In genomic region chrX:123906557-123907316, GRCh38 we compare ENCODE assay signal across 14 cellular contexts. TPM values are rescaled to one million over a fixed set of nuclear protein-coding genes. Genes with fewer than 3 reads are reported as not detected.
A peak's percentile ranks its signal among the peaks of the same experiment; 100 is the strongest.
DNase-seq lines count a peak whose midpoint lies in the region; ATAC-seq, FAIRE-seq and TF ChIP-seq lines count a peak whose summit lies in the region.
"Had no signal": no experiment of that assay in that cellular context is flagged by ENCODE, and none has a peak within 500 bp of the region (broad histone marks: within the 10 kb centered on the region; RNA-seq: fewer than 3 reads in every experiment).

No MANE protein-coding gene starts in this region.

- H3K27me3 Mint-ChIP-seq in CD4-positive, alpha-beta T cell, result no peaks in the 10 kb centered on the region
- H3K27me3 Mint-ChIP-seq in naive B cell, result no peaks in the 10 kb centered on the region

- FAIRE-seq in GM19239 (lab: Jason Lieb, UNC) (peak; percentile 60), colon (lab: Jason Lieb, UNC) (peak; percentile 18)

- POLR2A ChIA-PET in CD4-positive, alpha-beta T cell (lab: Charles Lee), result no interaction called here

- CTCF ChIA-PET in CD4-positive, alpha-beta T cell (lab: Charles Lee), result no interaction called here

- peaks cover 27% of the 10 kb centered on the region for H3K4me1 Mint-ChIP-seq in CD4-positive, alpha-beta T cell (ENCODE audit: low read depth)
- H3K4me1 Mint-ChIP-seq in naive B cell, result peaks cover 18 to 31% (median 30%) of the 10 kb centered on the region in 3 donors

- no peak overlapping the region for H3K27ac ChIP-seq in CD4-positive, alpha-beta T cell (ENCODE audit: low read depth, low read length)

- H3K36me3 Mint-ChIP-seq in CD4-positive, alpha-beta T cell (ENCODE audit: low read depth), result peaks cover 59% of the 10 kb centered on the region
- no peaks in the 10 kb centered on the region for H3K36me3 Mint-ChIP-seq in naive B cell

- H3K4me3 Mint-ChIP-seq in CD4-positive, alpha-beta T cell, result no peak overlapping the region
- peak overlapping the region in 4 of 8 donors; percentile 4 to 64 (median 15) for H3K4me3 Mint-ChIP-seq in naive B cell

- no peak for TF ChIP-seq CTCF in CD4-positive, alpha-beta T cell (IDR thresholded peaks at IDR 0.05)

- no peaks in the 10 kb centered on the region for H3K27me3 ChIP-seq in CD4-positive, alpha-beta T cell (ENCODE audit: control insufficient read depth, insufficient read depth, low read length)

- H3K9me3 Mint-ChIP-seq in CD4-positive, alpha-beta T cell, result no peaks in the 10 kb centered on the region
- H3K9me3 Mint-ChIP-seq in naive B cell, result no peaks in the 10 kb centered on the region

- intact Hi-C loops in CD4-positive, alpha-beta T cell (cut with DNase I, micrococcal nuclease), result no loop called here

- no peak for ATAC-seq in CD4-positive, alpha-beta T cell (ENCODE audit: poor library complexity)
- ATAC-seq in naive B cell (ENCODE audit: low read depth in 2 of 2), result no peak
- no peak for ATAC-seq in HG02610 (IDR thresholded peaks at IDR 0.05; ENCODE audit: unreplicated experiment)

- no peak for DNase-seq in CD4-positive, alpha-beta T cell
- no peak for DNase-seq in GM19239 (ENCODE audit: insufficient read length, low spot score)
- DNase-seq in naive B cell, result no peak
- DNase-seq in SW480 (ENCODE audit: low spot score), result no peak
- DNase-seq in midbrain (lab: John Stamatoyannopoulos, UW), result no peak
- DNase-seq: activated CD4-positive, CD25-positive, alpha-beta regulatory T cell; anterior cingulate cortex; NCI-H1105; NCI-H345; OCI-M1; stimulated activated CD4-positive, alpha-beta T cell treated with anti-CD3 and anti-CD28 coated beads, Interleukin-4, amount 100 ng/mL, for 24 hours; stimulated activated naive CD4-positive, alpha-beta T cell had no signal

- H3K27ac Mint-ChIP-seq in CD4-positive, alpha-beta T cell, result peak overlapping the region; percentile 11
- H3K27ac Mint-ChIP-seq in naive B cell, result peak overlapping the region in 5 of 6 donors; percentile 6 to 89 (median 73)

- no peaks in the 10 kb centered on the region for H3K9me3 ChIP-seq in CD4-positive, alpha-beta T cell (ENCODE audit: control insufficient read depth, low read length)

RNA-seq across cellular contexts. Expression of gene XIAP, which starts 46.9 kb away (rescaled TPM):
- total RNA-seq in CD4-positive, alpha-beta T cell, result 10 to 100 TPM; 20.9 to 26.0 TPM
- polyA plus RNA-seq in naive B cell (ENCODE audit: low read depth in 6 of 6), result 10 to 100 TPM in 2 of 6 donors, 1 to 10 TPM in 4; 2.5 to 15.8 (median 9.4) TPM

RNA-seq across cellular contexts. Expression of gene STAG2, which starts 54.8 kb away (rescaled TPM):
- 10 to 100 TPM; 84.7 to 89.4 TPM for total RNA-seq in CD4-positive, alpha-beta T cell
- polyA plus RNA-seq in naive B cell (ENCODE audit: low read depth in 6 of 6), result 10 to 100 TPM; 53.6 to 73.5 (median 61.9) TPM
